ENCODE assay signal across 11 cellular contexts in genomic region chr12:124745468-124745890, GRCh38.
DNase-seq lines count a peak whose midpoint lies in the region; ATAC-seq and TF ChIP-seq lines count a peak whose summit lies in the region.
"Had no signal": no experiment of that assay in that cellular context is flagged by ENCODE, and none has a peak within 500 bp of the region (broad histone marks: within the 10 kb centered on the region; RNA-seq: fewer than 3 reads in every experiment).

No MANE protein-coding gene starts in this region.

- intact Hi-C loops in psoas muscle (cut with DNase I) (loop anchor here in 1 of 2 donors (5.0 kb wide), 1 partner anchor 63 kb away; no protein-coding TSS in a partner anchor), natural killer cell (cut with micrococcal nuclease) (no loop called here)

- peaks cover 41 to 53% of the 10 kb centered on the region in 2 donors for H3K27me3 Mint-ChIP-seq in natural killer cell (ENCODE audit: low read depth in 2 of 2)

- H3K36me3 ChIP-seq in BLaER1 treated with 17β-estradiol and CSF1 and Interleukin-3, amounts not matched to agents 10 nM and 100 nM, result no peaks in the 10 kb centered on the region
- H3K36me3 ChIP-seq in RWPE2 (ENCODE audit: low read depth) (no peaks in the 10 kb centered on the region), psoas muscle (ENCODE audit: insufficient read depth in 1 of 2, low read depth in 1 of 2) (no peaks in the 10 kb centered on the region)

- no peak for DNase-seq in RWPE2 (ENCODE audit: low spot score)
- DNase-seq in fibroblast of the aortic adventitia (ENCODE audit: low read depth), result peak; percentile 48
- no peak for DNase-seq in psoas muscle
- DNase-seq in SIG-M5 treated with dmso at 0.1 percent for 504 hours (lab: John Stamatoyannopoulos, UW; ENCODE audit: unreplicated experiment), result no peak
- DNase-seq in natural killer cell, result no peak
- DNase-seq in epidermal melanocyte (ENCODE audit: insufficient read length, low spot score), result no peak
- DNase-seq: activated T-cell treated with anti-CD3 and anti-CD28 coated beads for 4 hours had no signal

- peaks cover 6% of the 10 kb centered on the region for H3K36me3 Mint-ChIP-seq in natural killer cell

- no peaks in the 10 kb centered on the region; a peak in 1 of 22 replicates for H3K27me3 ChIP-seq in BLaER1 treated with 17β-estradiol and CSF1 and Interleukin-3, amounts not matched to agents 10 nM and 100 nM
- H3K27me3 ChIP-seq in RWPE2 (ENCODE audit: insufficient read depth, poor library complexity, severe bottlenecking), result no peaks in the 10 kb centered on the region
- H3K27me3 ChIP-seq in psoas muscle (ENCODE audit: insufficient read depth in 3 of 3, low read length in 2 of 3), result no peaks in the 10 kb centered on the region

- no peaks in the 10 kb centered on the region for H3K9me3 ChIP-seq in BLaER1 treated with 17β-estradiol and CSF1 and Interleukin-3, amounts not matched to agents 10 nM and 100 nM (replicated peaks in 1 of 11)
- H3K9me3 ChIP-seq in RWPE2 (ENCODE audit: severe bottlenecking) (no peaks in the 10 kb centered on the region), psoas muscle (no peaks in the 10 kb centered on the region)
- H3K9me3 ChIP-seq: mucosa of descending colon had no signal

- peaks cover 51 to 100% (median 83%) of the 10 kb centered on the region in 10 experiments for H3K4me1 ChIP-seq in BLaER1 treated with 17β-estradiol and CSF1 and Interleukin-3, amounts not matched to agents 10 nM and 100 nM
- H3K4me1 ChIP-seq in RWPE2 (ENCODE audit: insufficient read depth, poor library complexity, severe bottlenecking), result peaks cover 21% of the 10 kb centered on the region
- H3K4me1 ChIP-seq in psoas muscle, result peaks cover 30% of the 10 kb centered on the region

- TF ChIP-seq CTCF in RWPE2 (IDR thresholded peaks at IDR 0.05; ENCODE audit: poor library complexity, severe bottlenecking) (no peak), fibroblast of the aortic adventitia (IDR thresholded peaks at IDR 0.05; ENCODE audit: insufficient read depth, low read length) (no peak), psoas muscle (IDR thresholded peaks at IDR 0.05) (no peak), natural killer cell (IDR thresholded peaks at IDR 0.05) (no peak)

- peak overlapping the region; percentile 66 to 96 (median 83) for H3K4me2 ChIP-seq in BLaER1 treated with 17β-estradiol and CSF1 and Interleukin-3, amounts not matched to agents 10 nM and 100 nM

- H3K9ac ChIP-seq in BLaER1 treated with 17β-estradiol and CSF1 and Interleukin-3, amounts not matched to agents 10 nM and 100 nM, result peak overlapping the region; percentile 12 to 81 (median 76); a peak in 20 of 22 replicates

- H3K4me3 ChIP-seq in BLaER1 treated with 17β-estradiol and CSF1 and Interleukin-3, amounts not matched to agents 10 nM and 100 nM, result peak overlapping the region in 3 of 10 experiments; percentile 14 to 31 (median 25); a peak in 3 of 20 replicates
- no peak overlapping the region for H3K4me3 ChIP-seq in RWPE2 (ENCODE audit: severe bottlenecking)
- peak overlapping the region; percentile 9 for H3K4me3 ChIP-seq in fibroblast of the aortic adventitia (ENCODE audit: low read depth, low read length)
- peak overlapping the region; percentile 21 for H3K4me3 ChIP-seq in psoas muscle
- H3K4me3 ChIP-seq: mucosa of descending colon had no signal

- H4K20me1 ChIP-seq in BLaER1 treated with 17β-estradiol and CSF1 and Interleukin-3, amounts not matched to agents 10 nM and 100 nM, result no peaks in the 10 kb centered on the region

- H3K4me3 Mint-ChIP-seq in natural killer cell, result no peak overlapping the region
- H3K4me3 Mint-ChIP-seq: T-helper 1 cell treated with Interleukin-12 subunit alpha and Interleukin-12 subunit beta and Interleukin-4 antibody, amounts not matched to agents 30 μg/mL and 1 μg/mL, for 36 hours had no signal

- no peaks in the 10 kb centered on the region for H3K9me3 Mint-ChIP-seq in natural killer cell
- H3K9me3 Mint-ChIP-seq: T-helper 1 cell treated with Interleukin-12 subunit alpha and Interleukin-12 subunit beta and Interleukin-4 antibody, amounts not matched to agents 30 μg/mL and 1 μg/mL, for 36 hours had no signal

- WGBS in psoas muscle, 3 donors, result 22 to 29% (median 27%) methylated on average over 5 of the region's 5 CpGs

- ATAC-seq in RWPE2 (ENCODE audit: low read depth), result no peak
- ATAC-seq in psoas muscle, result no peak
- ATAC-seq in natural killer cell, result no peak
- ATAC-seq in GM21529 (IDR thresholded peaks at IDR 0.05; ENCODE audit: unreplicated experiment), result no peak

- peaks cover 12 to 13% of the 10 kb centered on the region in 2 donors for H3K4me1 Mint-ChIP-seq in natural killer cell

- H3K27ac ChIP-seq in BLaER1 treated with 17β-estradiol and CSF1 and Interleukin-3, amounts not matched to agents 10 nM and 100 nM, result peak overlapping the region; percentile 39 to 98 (median 83); a peak in 21 of 22 replicates
- H3K27ac ChIP-seq in RWPE2 (ENCODE audit: poor library complexity, severe bottlenecking) (peak overlapping the region; percentile 56), psoas muscle (peak overlapping the region; percentile 85)

- no peak overlapping the region for H3K27ac Mint-ChIP-seq in natural killer cell
- H3K27ac Mint-ChIP-seq: T-helper 1 cell treated with Interleukin-12 subunit alpha and Interleukin-12 subunit beta and Interleukin-4 antibody, amounts not matched to agents 30 μg/mL and 1 μg/mL, for 36 hours had no signal
